In the genomic region with DNA sequence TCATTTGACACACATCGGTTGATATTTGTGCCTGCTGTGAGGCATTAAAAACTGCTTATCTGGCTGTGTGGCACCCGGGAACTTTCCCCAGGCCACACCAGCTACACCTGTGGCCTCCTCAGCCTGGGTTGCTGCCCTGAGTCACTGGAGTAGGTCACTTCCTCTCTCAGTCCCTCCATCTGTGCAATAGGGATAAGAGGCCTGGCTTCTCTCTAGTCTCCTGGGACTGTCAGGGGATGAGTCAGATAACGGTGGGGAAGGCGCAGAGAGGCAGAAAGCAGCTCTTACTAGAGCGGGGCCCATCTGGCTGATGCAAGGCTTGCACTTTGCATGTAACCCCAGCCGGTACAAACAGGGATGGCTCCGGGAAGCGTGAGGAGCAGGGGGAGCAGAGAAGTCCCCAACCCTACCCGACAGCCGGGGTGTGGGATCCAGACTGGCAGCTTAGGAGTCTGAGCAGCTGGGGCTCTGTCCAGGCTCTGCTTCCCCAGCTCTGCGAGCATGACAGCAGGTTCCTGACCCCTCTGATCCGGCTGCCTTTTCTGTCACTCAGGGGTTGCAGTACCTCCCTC, we compare ENCODE assay signal across 8 cellular contexts. TPM values are rescaled to one million over a fixed set of nuclear protein-coding genes. Genes with fewer than 3 reads are reported as not detected.
DNase-seq lines count a peak whose midpoint lies in the region; ATAC-seq and TF ChIP-seq lines count a peak whose summit lies in the region.

No MANE protein-coding gene starts in this region.

- H3K4me1 Mint-ChIP-seq in IgD-negative memory B cell: peaks cover 40 to 42% (median 41%) of the 10 kb centered on the region in 3 donors
- H3K4me1 Mint-ChIP-seq in activated naive CD4-positive, alpha-beta T cell treated with anti-CD3 and anti-CD28 coated beads for 36 hours (ENCODE audit: low read depth): peaks cover 73% of the 10 kb centered on the region

- H3K79me2 ChIP-seq in GM23248 (ENCODE audit: insufficient read depth): no peaks in the 10 kb centered on the region

- in situ Hi-C loops in GM23248 (cut with MboI): no loop called here

- H3F3A ChIP-seq in GM23248 (ENCODE audit: insufficient read depth): peaks cover 17% of the 10 kb centered on the region

- peak in 1 of 2 donors; percentile 9 for TF ChIP-seq POLR2A in gastroesophageal sphincter (IDR thresholded peaks at IDR 0.05)

- CTCF ChIA-PET in RWPE1 (lab: Yijun Ruan, JAX): interaction anchor here (0.6 to 1.8 kb wide), 9 partner anchors 8 to 355 kb away, joined by 3 to 8 read pairs (median 3); no protein-coding TSS in a partner anchor
- CTCF ChIA-PET in activated naive CD4-positive, alpha-beta T cell treated with anti-CD3 and anti-CD28 coated beads for 36 hours (lab: Charles Lee): interaction anchor here (1.0 to 2.8 kb wide), 12 partner anchors 8 to 212 kb away, joined by 3 to 13 read pairs (median 5); no protein-coding TSS in a partner anchor

- no peaks in the 10 kb centered on the region for H3K36me3 Mint-ChIP-seq in IgD-negative memory B cell
- peaks cover 10% of the 10 kb centered on the region for H3K36me3 Mint-ChIP-seq in activated naive CD4-positive, alpha-beta T cell treated with anti-CD3 and anti-CD28 coated beads for 36 hours (ENCODE audit: low read depth)

- H3K9me3 ChIP-seq in GM23248 (ENCODE audit: low read depth): no peaks in the 10 kb centered on the region
- H3K9me3 ChIP-seq in gastroesophageal sphincter: no peaks in the 10 kb centered on the region

- H3K4me3 ChIP-seq in GM23248 (peak overlapping the region; percentile 43; the same call in 1 of the 2 replicates), gastroesophageal sphincter (no peak overlapping the region)

- TF ChIP-seq CTCF in RWPE1 (conservative IDR thresholded peaks at IDR 0.05; ENCODE audit: low read depth): no peak
- TF ChIP-seq CTCF in gastroesophageal sphincter (IDR thresholded peaks at IDR 0.05): no peak

- no peaks in the 10 kb centered on the region for H4K20me1 ChIP-seq in GM23248 (ENCODE audit: insufficient read depth)

- peak overlapping the region; percentile 89 for H3K9ac ChIP-seq in GM23248

- peaks cover 29% of the 10 kb centered on the region for H3K4me1 ChIP-seq in GM23248 (ENCODE audit: insufficient read depth)
- peaks cover 7 to 69% (median 47%) of the 10 kb centered on the region in 3 donors for H3K4me1 ChIP-seq in gastroesophageal sphincter

- H3K9me3 Mint-ChIP-seq in IgD-negative memory B cell: no peaks in the 10 kb centered on the region
- H3K9me3 Mint-ChIP-seq in activated naive CD4-positive, alpha-beta T cell treated with anti-CD3 and anti-CD28 coated beads for 36 hours: no peaks in the 10 kb centered on the region

- intact Hi-C loops in activated naive CD4-positive, alpha-beta T cell treated with anti-CD3 and anti-CD28 coated beads for 36 hours (cut with micrococcal nuclease): loop anchor here (1.0 to 2.0 kb wide), 7 partner anchors 12 to 594 kb away; a partner anchor contains a TSS
- intact Hi-C loops in posterior vena cava (cut with DNase I): loop anchor here in 1 of 2 donors (10.0 kb wide), 1 partner anchor 196 kb away; no protein-coding TSS in a partner anchor

- H3K4me3 Mint-ChIP-seq in IgD-negative memory B cell: peak overlapping the region; percentile 77 to 90 (median 86)
- peak overlapping the region; percentile 86 for H3K4me3 Mint-ChIP-seq in activated naive CD4-positive, alpha-beta T cell treated with anti-CD3 and anti-CD28 coated beads for 36 hours

- no peaks in the 10 kb centered on the region for H3K9me2 ChIP-seq in GM23248 (ENCODE audit: insufficient read depth)

- 1 to 3% methylated on average over 10 to 12 of the region's 12 CpGs for WGBS in GM23248 (ENCODE audit: low coverage in 1 of 2, low lambda C conversion rate in 2 of 2, missing lambda C conversion rate in 2 of 2), 2 experiments
- 11 to 68% methylated on average over 1 to 4 of the region's 12 CpGs for WGBS in gastroesophageal sphincter (ENCODE audit: low coverage in 1 of 2), 2 donors

- peak; percentile 100 for DNase-seq in GM04504 (ENCODE audit: low read depth)
- DNase-seq in GM23248: peak; percentile 99
- DNase-seq in RWPE1 (ENCODE audit: low spot score): peak; percentile 94
- peak; percentile 96 for DNase-seq in activated naive CD4-positive, alpha-beta T cell treated with anti-CD3 and anti-CD28 coated beads for 36 hours
- DNase-seq in posterior vena cava (ENCODE audit: low spot score): peak; percentile 94
- DNase-seq in cortex of kidney (lab: John Stamatoyannopoulos, UW): no peak

- H3K27me3 Mint-ChIP-seq in IgD-negative memory B cell: no peaks in the 10 kb centered on the region
- H3K27me3 Mint-ChIP-seq in activated naive CD4-positive, alpha-beta T cell treated with anti-CD3 and anti-CD28 coated beads for 36 hours (ENCODE audit: low read depth): no peaks in the 10 kb centered on the region

- H3K27me3 ChIP-seq in GM23248 (replicated peaks; ENCODE audit: insufficient read depth) (no peaks in the 10 kb centered on the region), gastroesophageal sphincter (no peaks in the 10 kb centered on the region)

- POLR2A ChIA-PET in RWPE1 (lab: Yijun Ruan, JAX; ENCODE audit: low non-redundant PET): interaction anchor here (0.6 to 3.6 kb wide), 10 partner anchors 10 to 1010 kb away, joined by 3 to 86 read pairs (median 7); a partner anchor contains a TSS

- peak overlapping the region; percentile 96 to 100 (median 97) for H3K27ac Mint-ChIP-seq in IgD-negative memory B cell
- peak overlapping the region; percentile 99 for H3K27ac Mint-ChIP-seq in activated naive CD4-positive, alpha-beta T cell treated with anti-CD3 and anti-CD28 coated beads for 36 hours

- peak overlapping the region; percentile 59 for H3K4me2 ChIP-seq in GM23248 (ENCODE audit: unreplicated experiment)

- no peak for TF ChIP-seq EP300 in gastroesophageal sphincter (IDR thresholded peaks at IDR 0.05)

- H2AFZ ChIP-seq in GM23248: peak overlapping the region; percentile 36

- peak overlapping the region; percentile 96 for H3K27ac ChIP-seq in GM23248
- H3K27ac ChIP-seq in RWPE1: peak overlapping the region; percentile 100
- H3K27ac ChIP-seq in gastroesophageal sphincter: peak overlapping the region; percentile 6 to 89 (median 86)

- ATAC-seq in gastroesophageal sphincter: peak; percentile 78

- H3K36me3 ChIP-seq in GM23248 (ENCODE audit: low read depth) (no peaks in the 10 kb centered on the region), gastroesophageal sphincter (no peaks in the 10 kb centered on the region)

RNA-seq across cellular contexts. Expression of a gene that starts 34.0 kb away (rescaled TPM):
- 28.4 and 32.9 TPM in 2 replicates for total RNA-seq in GM23248 (2014; rRNA removed; shearing (Covaris generic))
- polyA plus RNA-seq in GM23248 (2016; fragmentation: Nextera tagmentation; extraction: Ambion mirVana): 32.0 and 33.5 TPM in 2 replicates
- 27.6 TPM for polyA plus RNA-seq in IgD-negative memory B cell
- 10 to 100 TPM; 13.7 to 14.1 TPM for total RNA-seq in activated naive CD4-positive, alpha-beta T cell treated with anti-CD3 and anti-CD28 coated beads for 36 hours
- 10 to 100 TPM; 28.6 to 43.0 (median 33.4) TPM for total RNA-seq in gastroesophageal sphincter
- total RNA-seq in posterior vena cava: 10 to 100 TPM; 25.3 to 26.4 TPM

RNA-seq across cellular contexts. Expression of a gene that starts 47.0 kb away (rescaled TPM):
- 188 and 199 TPM in 2 replicates for total RNA-seq in GM23248 (2014; rRNA removed; shearing (Covaris generic))
- polyA plus RNA-seq in GM23248 (2016; fragmentation: Nextera tagmentation; extraction: Ambion mirVana): 144 and 155 TPM in 2 replicates
- polyA plus RNA-seq in IgD-negative memory B cell: 79.9 TPM
- total RNA-seq in activated naive CD4-positive, alpha-beta T cell treated with anti-CD3 and anti-CD28 coated beads for 36 hours: 100 to 1,000 TPM; 684 to 689 TPM
- total RNA-seq in gastroesophageal sphincter: 100 to 1,000 TPM; 129 to 189 (median 133) TPM
- 100 to 1,000 TPM; 208 to 244 TPM for total RNA-seq in posterior vena cava
